2 cellular contexts compared by ENCODE assay signal in the genomic region with DNA sequence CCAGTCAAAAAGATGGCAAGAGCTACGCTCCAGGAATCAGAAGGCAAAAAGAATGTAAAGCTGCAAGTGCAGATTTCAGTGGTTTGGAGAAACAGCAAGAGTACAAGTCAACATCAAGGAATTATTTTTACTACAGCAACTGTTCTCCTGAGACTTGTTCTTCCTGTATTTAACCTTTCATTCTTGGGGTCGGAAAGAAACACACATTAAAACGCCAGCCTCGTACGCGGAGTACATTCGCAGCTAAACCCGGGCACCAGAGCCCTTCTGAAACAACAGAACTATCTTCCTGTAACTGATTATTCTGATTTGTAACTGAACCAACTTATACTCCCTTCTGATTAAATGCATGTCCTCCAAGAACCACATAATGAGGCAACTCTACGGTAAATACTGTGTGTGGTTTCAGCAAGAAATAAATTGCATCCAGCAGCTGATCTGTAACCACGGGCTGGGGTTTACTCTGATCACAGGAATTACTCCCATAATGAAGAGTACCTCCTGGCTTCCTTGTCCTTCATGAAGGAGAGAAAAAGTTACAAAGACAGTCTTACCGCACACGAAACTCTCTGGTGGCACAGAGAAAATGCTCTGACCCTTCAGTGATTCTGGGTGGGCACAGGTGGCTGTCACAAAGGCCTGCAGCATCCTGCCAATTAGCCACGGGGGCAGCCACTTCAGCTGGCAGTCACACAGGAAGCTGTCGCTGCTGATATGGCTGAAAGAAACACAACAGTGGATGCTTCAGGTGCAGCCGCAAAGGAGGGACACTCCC.
TF ChIP-seq lines count a peak whose summit lies in the region.

No MANE protein-coding gene starts in this region.

TF ChIP-seq in SK-N-SH treated with all-trans-retinoic acid at 6 μM for 48 hours, 23 proteins besides CTCF, POLR2A, EP300 and RAD21 (continued from another document):
- TF ChIP-seq, protein P1, sequence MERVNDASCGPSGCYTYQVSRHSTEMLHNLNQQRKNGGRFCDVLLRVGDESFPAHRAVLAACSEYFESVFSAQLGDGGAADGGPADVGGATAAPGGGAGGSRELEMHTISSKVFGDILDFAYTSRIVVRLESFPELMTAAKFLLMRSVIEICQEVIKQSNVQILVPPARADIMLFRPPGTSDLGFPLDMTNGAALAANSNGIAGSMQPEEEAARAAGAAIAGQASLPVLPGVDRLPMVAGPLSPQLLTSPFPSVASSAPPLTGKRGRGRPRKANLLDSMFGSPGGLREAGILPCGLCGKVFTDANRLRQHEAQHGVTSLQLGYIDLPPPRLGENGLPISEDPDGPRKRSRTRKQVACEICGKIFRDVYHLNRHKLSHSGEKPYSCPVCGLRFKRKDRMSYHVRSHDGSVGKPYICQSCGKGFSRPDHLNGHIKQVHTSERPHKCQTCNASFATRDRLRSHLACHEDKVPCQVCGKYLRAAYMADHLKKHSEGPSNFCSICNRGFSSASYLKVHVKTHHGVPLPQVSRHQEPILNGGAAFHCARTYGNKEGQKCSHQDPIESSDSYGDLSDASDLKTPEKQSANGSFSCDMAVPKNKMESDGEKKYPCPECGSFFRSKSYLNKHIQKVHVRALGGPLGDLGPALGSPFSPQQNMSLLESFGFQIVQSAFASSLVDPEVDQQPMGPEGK (CRISPR knock-in tag; IDR thresholded peaks at IDR 0.05; ENCODE audit: borderline replicate concordance), result no peak

TF ChIP-seq in SK-N-SH, 30 proteins besides CTCF, POLR2A, EP300 and RAD21 (continued from another document):
- TF ChIP-seq, protein P2, sequence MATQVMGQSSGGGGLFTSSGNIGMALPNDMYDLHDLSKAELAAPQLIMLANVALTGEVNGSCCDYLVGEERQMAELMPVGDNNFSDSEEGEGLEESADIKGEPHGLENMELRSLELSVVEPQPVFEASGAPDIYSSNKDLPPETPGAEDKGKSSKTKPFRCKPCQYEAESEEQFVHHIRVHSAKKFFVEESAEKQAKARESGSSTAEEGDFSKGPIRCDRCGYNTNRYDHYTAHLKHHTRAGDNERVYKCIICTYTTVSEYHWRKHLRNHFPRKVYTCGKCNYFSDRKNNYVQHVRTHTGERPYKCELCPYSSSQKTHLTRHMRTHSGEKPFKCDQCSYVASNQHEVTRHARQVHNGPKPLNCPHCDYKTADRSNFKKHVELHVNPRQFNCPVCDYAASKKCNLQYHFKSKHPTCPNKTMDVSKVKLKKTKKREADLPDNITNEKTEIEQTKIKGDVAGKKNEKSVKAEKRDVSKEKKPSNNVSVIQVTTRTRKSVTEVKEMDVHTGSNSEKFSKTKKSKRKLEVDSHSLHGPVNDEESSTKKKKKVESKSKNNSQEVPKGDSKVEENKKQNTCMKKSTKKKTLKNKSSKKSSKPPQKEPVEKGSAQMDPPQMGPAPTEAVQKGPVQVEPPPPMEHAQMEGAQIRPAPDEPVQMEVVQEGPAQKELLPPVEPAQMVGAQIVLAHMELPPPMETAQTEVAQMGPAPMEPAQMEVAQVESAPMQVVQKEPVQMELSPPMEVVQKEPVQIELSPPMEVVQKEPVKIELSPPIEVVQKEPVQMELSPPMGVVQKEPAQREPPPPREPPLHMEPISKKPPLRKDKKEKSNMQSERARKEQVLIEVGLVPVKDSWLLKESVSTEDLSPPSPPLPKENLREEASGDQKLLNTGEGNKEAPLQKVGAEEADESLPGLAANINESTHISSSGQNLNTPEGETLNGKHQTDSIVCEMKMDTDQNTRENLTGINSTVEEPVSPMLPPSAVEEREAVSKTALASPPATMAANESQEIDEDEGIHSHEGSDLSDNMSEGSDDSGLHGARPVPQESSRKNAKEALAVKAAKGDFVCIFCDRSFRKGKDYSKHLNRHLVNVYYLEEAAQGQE (IDR thresholded peaks at IDR 0.05; ENCODE audit: low read depth, low read length), result no peak
